12 cellular contexts compared by ENCODE assay signal in the genomic region with DNA sequence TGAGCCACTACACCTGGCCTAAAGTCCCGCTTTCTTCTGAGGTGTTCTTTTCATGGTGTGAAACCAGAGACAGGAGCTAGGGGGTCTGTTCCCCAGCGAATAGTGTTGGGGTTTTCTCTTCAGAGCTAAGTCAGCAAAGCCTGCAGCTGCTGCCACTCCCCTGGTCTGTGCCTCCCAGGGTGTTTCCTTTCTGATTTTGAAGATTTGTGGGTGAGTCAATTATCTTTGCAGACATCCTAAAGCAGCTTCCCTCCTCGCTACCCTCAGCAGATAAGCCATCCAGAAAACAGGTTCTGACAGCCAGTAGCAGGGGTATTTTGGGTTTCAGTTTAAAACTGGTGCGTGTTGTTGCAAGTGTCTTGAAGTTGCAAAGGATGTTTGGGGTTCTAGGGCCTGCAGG.
DNase-seq lines count a peak whose midpoint lies in the region; ATAC-seq and TF ChIP-seq lines count a peak whose summit lies in the region.
"Had no signal": no experiment of that assay in that cellular context is flagged by ENCODE, and none has a peak within 500 bp of the region (broad histone marks: within the 10 kb centered on the region; RNA-seq: fewer than 3 reads in every experiment).

No MANE protein-coding gene starts in this region.

- no peaks in the 10 kb centered on the region for H3K36me3 Mint-ChIP-seq in activated naive CD4-positive, alpha-beta T cell treated with anti-CD3 and anti-CD28 coated beads for 36 hours (ENCODE audit: low read depth)
- peaks cover 9% of the 10 kb centered on the region for H3K36me3 Mint-ChIP-seq in T-helper 1 cell treated with Interleukin-12 subunit alpha and Interleukin-12 subunit beta and Interleukin-4 antibody, amounts not matched to agents 30 μg/mL and 1 μg/mL, for 36 hours (ENCODE audit: low read depth)
- H3K36me3 Mint-ChIP-seq in activated naive CD4-positive, alpha-beta T cell treated with anti-CD3 and anti-CD28 coated beads, Interleukin-2, amount 50 U/mL, for 72 hours: no peaks in the 10 kb centered on the region

- no peak for TF ChIP-seq CTCF in smooth muscle cell (IDR thresholded peaks at IDR 0.05; ENCODE audit: borderline replicate concordance, insufficient read depth, poor library complexity, severe bottlenecking)

- H3K27ac Mint-ChIP-seq in activated naive CD4-positive, alpha-beta T cell treated with anti-CD3 and anti-CD28 coated beads for 36 hours: no peak overlapping the region
- H3K27ac Mint-ChIP-seq in T-helper 1 cell treated with Interleukin-12 subunit alpha and Interleukin-12 subunit beta and Interleukin-4 antibody, amounts not matched to agents 30 μg/mL and 1 μg/mL, for 36 hours: peak overlapping the region; percentile 93
- H3K27ac Mint-ChIP-seq in activated naive CD4-positive, alpha-beta T cell treated with anti-CD3 and anti-CD28 coated beads, Interleukin-2, amount 50 U/mL, for 72 hours: peak overlapping the region; percentile 13 to 59

- no peak overlapping the region for H3K9ac ChIP-seq in smooth muscle cell (ENCODE audit: low read depth)

- no peaks in the 10 kb centered on the region for H3K9me3 Mint-ChIP-seq in activated naive CD4-positive, alpha-beta T cell treated with anti-CD3 and anti-CD28 coated beads for 36 hours
- no peaks in the 10 kb centered on the region for H3K9me3 Mint-ChIP-seq in T-helper 1 cell treated with Interleukin-12 subunit alpha and Interleukin-12 subunit beta and Interleukin-4 antibody, amounts not matched to agents 30 μg/mL and 1 μg/mL, for 36 hours
- no peaks in the 10 kb centered on the region for H3K9me3 Mint-ChIP-seq in activated naive CD4-positive, alpha-beta T cell treated with anti-CD3 and anti-CD28 coated beads, Interleukin-2, amount 50 U/mL, for 72 hours

- no peaks in the 10 kb centered on the region for H3K79me2 ChIP-seq in smooth muscle cell (ENCODE audit: low read depth)

- no peak overlapping the region for H3K4me3 Mint-ChIP-seq in activated naive CD4-positive, alpha-beta T cell treated with anti-CD3 and anti-CD28 coated beads for 36 hours
- peak overlapping the region; percentile 71 for H3K4me3 Mint-ChIP-seq in T-helper 1 cell treated with Interleukin-12 subunit alpha and Interleukin-12 subunit beta and Interleukin-4 antibody, amounts not matched to agents 30 μg/mL and 1 μg/mL, for 36 hours

- no peak overlapping the region for H3K4me2 ChIP-seq in smooth muscle cell

- H2AFZ ChIP-seq in smooth muscle cell (ENCODE audit: low read depth): no peak overlapping the region

- CTCF ChIA-PET in activated naive CD4-positive, alpha-beta T cell treated with anti-CD3 and anti-CD28 coated beads for 36 hours (lab: Charles Lee): interaction anchor here (1.5 kb wide), 1 partner anchor 15 kb away, joined by 3 read pairs; no protein-coding TSS in a partner anchor

- no peaks in the 10 kb centered on the region for H3K27me3 ChIP-seq in smooth muscle cell (ENCODE audit: low read depth)
- H3K27me3 ChIP-seq: ascending aorta had no signal

- intact Hi-C loops in activated naive CD4-positive, alpha-beta T cell treated with anti-CD3 and anti-CD28 coated beads for 36 hours (cut with micrococcal nuclease): loop anchor here (2.0 to 10.0 kb wide), 2 partner anchors 38 to 144 kb away; no protein-coding TSS in a partner anchor

- H3K36me3 ChIP-seq in smooth muscle cell (ENCODE audit: low read depth): no peaks in the 10 kb centered on the region
- H3K36me3 ChIP-seq: ascending aorta, WERI-Rb-1 had no signal

- H3K4me3 ChIP-seq in smooth muscle cell: no peak overlapping the region
- H3K4me3 ChIP-seq: ascending aorta had no signal

- no peaks in the 10 kb centered on the region for H3K27me3 Mint-ChIP-seq in activated naive CD4-positive, alpha-beta T cell treated with anti-CD3 and anti-CD28 coated beads for 36 hours (ENCODE audit: low read depth)
- H3K27me3 Mint-ChIP-seq in T-helper 1 cell treated with Interleukin-12 subunit alpha and Interleukin-12 subunit beta and Interleukin-4 antibody, amounts not matched to agents 30 μg/mL and 1 μg/mL, for 36 hours (ENCODE audit: low read depth): no peaks in the 10 kb centered on the region

- 61% methylated on average over 4 of the region's 4 CpGs for WGBS in smooth muscle cell (ENCODE audit: low lambda C conversion rate)

- H3F3A ChIP-seq in smooth muscle cell (ENCODE audit: low read depth): peaks cover 8% of the 10 kb centered on the region

- peaks cover 51% of the 10 kb centered on the region for H3K4me1 Mint-ChIP-seq in activated naive CD4-positive, alpha-beta T cell treated with anti-CD3 and anti-CD28 coated beads for 36 hours (ENCODE audit: low read depth)
- peaks cover 70% of the 10 kb centered on the region for H3K4me1 Mint-ChIP-seq in T-helper 1 cell treated with Interleukin-12 subunit alpha and Interleukin-12 subunit beta and Interleukin-4 antibody, amounts not matched to agents 30 μg/mL and 1 μg/mL, for 36 hours (ENCODE audit: low read depth)

- peak; percentile 55 for DNase-seq in activated naive CD4-positive, alpha-beta T cell treated with anti-CD3 and anti-CD28 coated beads for 36 hours
- no peak for DNase-seq in activated naive CD4-positive, alpha-beta T cell (lab: John Stamatoyannopoulos, UW)
- DNase-seq in activated naive CD4-positive, alpha-beta T cell treated with anti-CD3 and anti-CD28 coated beads, Interleukin-2, amount 50 U/mL, for 72 hours (ENCODE audit: low spot score in 2 of 2): no peak
- DNase-seq in retina (peak; percentile 40), CD1c-positive myeloid dendritic cell (ENCODE audit: extremely low spot score) (no peak), smooth muscle cell (lab: John Stamatoyannopoulos, UW; ENCODE audit: unreplicated experiment) (no peak), globus pallidus (ENCODE audit: low spot score) (no peak)
- DNase-seq: effector CD8-positive, alpha-beta T cell; NCI-H226; WERI-Rb-1 had no signal

- peak; percentile 45 to 51 for ATAC-seq in activated naive CD4-positive, alpha-beta T cell treated with anti-CD3 and anti-CD28 coated beads, Interleukin-2, amount 50 U/mL, for 72 hours

- H3K4me1 ChIP-seq in smooth muscle cell (ENCODE audit: low read depth): peaks cover 43% of the 10 kb centered on the region
- H3K4me1 ChIP-seq: ascending aorta had no signal

- no peak overlapping the region for H3K27ac ChIP-seq in smooth muscle cell (ENCODE audit: low read depth)
- H3K27ac ChIP-seq: ascending aorta, WERI-Rb-1 had no signal

- no peaks in the 10 kb centered on the region for H3K9me3 ChIP-seq in smooth muscle cell (replicated peaks; ENCODE audit: low read depth)
- H3K9me3 ChIP-seq: ascending aorta had no signal

- H4K20me1 ChIP-seq in smooth muscle cell (ENCODE audit: low read depth): no peaks in the 10 kb centered on the region

Comparison
In these comparisons a context has a peak if more than half of its experiments do, and no peak if none do; other contexts are left out.
1. DNase-seq: peak in activated naive CD4-positive, alpha-beta T cell treated with anti-CD3 and anti-CD28 coated beads for 36 hours (single experiment) and retina (single experiment); none in activated naive CD4-positive, alpha-beta T cell (0 of 4), activated naive CD4-positive, alpha-beta T cell treated with anti-CD3 and anti-CD28 coated beads, Interleukin-2, amount 50 U/mL, for 72 hours (0 of 2), CD1c-positive myeloid dendritic cell (single experiment), smooth muscle cell (single experiment) and globus pallidus (single experiment).